ENCODE assay signal across 22 cellular contexts in the genomic region with DNA sequence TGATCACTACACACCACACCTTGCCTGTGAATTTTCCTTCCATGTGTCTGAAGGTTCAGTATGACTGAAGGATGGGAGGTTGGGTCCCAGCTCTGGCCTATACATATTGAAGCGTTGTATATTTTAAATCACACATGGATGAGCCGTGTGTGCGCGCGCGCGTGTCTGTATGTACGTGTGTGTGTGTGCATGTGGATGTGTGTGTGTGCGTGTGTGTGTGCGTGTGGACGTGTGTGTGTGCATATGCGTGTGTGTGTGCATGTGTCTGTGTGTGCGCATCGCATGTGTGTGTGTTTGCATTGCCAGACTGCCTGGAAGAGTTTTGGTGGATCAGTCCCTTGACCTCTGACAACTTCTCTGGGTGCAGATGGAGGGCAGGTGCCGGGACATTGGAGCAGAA.
"Had no signal": no experiment of that assay in that cellular context is flagged by ENCODE, and none has a peak within 500 bp of the region (broad histone marks: within the 10 kb centered on the region; RNA-seq: fewer than 3 reads in every experiment).

No MANE protein-coding gene starts in this region.

- H3K4me1 Mint-ChIP-seq: activated T-helper 17 cell treated with anti-CD3 and anti-CD28 coated beads, Interleukin-2, amount 50 U/mL, for 72 hours had no signal

- H3K27ac Mint-ChIP-seq: activated CD4-positive, alpha-beta memory T cell treated with anti-CD3 and anti-CD28 coated beads for 36 hours; activated T-helper 17 cell treated with anti-CD3 and anti-CD28 coated beads, Interleukin-2, amount 50 U/mL, for 72 hours; T-helper 17 cell had no signal

- H3K27me3 Mint-ChIP-seq: activated CD4-positive, alpha-beta memory T cell treated with anti-CD3 and anti-CD28 coated beads for 36 hours; activated T-cell treated with anti-CD3 and anti-CD28 coated beads, Interleukin-2, amount 50 U/mL, for 24 hours; activated T-helper 17 cell treated with anti-CD3 and anti-CD28 coated beads, Interleukin-2, amount 50 U/mL, for 72 hours had no signal

- H3K36me3 Mint-ChIP-seq: activated CD4-positive, alpha-beta memory T cell treated with anti-CD3 and anti-CD28 coated beads for 36 hours had no signal

- FAIRE-seq: astrocyte, frontal cortex, islet of Langerhans had no signal

- ATAC-seq: activated T-helper 17 cell treated with anti-CD3 and anti-CD28 coated beads, Interleukin-2, amount 50 U/mL, for 72 hours; left ventricle myocardium superior; right cardiac atrium; T-helper 17 cell had no signal

- H3K9me3 Mint-ChIP-seq: activated CD4-positive, alpha-beta memory T cell treated with anti-CD3 and anti-CD28 coated beads for 36 hours; activated CD4-positive, alpha-beta T cell treated with anti-CD3 and anti-CD28 coated beads, Interleukin-2, amount 10 ng/mL, durations not matched to agents 24 days and 14 days; activated T-cell treated with anti-CD3 and anti-CD28 coated beads, Interleukin-2, amount 50 U/mL, for 24 hours; activated T-helper 17 cell treated with anti-CD3 and anti-CD28 coated beads, Interleukin-2, amount 50 U/mL, for 72 hours had no signal

- DNase-seq: activated CD4-positive, alpha-beta memory T cell treated with anti-CD3 and anti-CD28 coated beads for 36 hours; activated CD4-positive, alpha-beta T cell treated with anti-CD3 and anti-CD28 coated beads, Interleukin-2, amount 10 ng/mL, durations not matched to agents 24 days and 14 days; activated CD4-positive, CD25-positive, alpha-beta regulatory T cell treated with anti-CD3 and anti-CD28 coated beads, Interleukin-2, amount 50 U/mL, for 72 hours; activated CD8-positive, alpha-beta memory T cell treated with anti-CD3 and anti-CD28 coated beads, Interleukin-2, amount 50 U/mL, for 48 hours; activated gamma-delta T cell treated with Interleukin-2 at 50 U/mL for 16 hours; activated naive CD4-positive, alpha-beta T cell treated with anti-CD3 and anti-CD28 coated beads, Interleukin-2, amount 50 U/mL, for 16 hours; activated T-cell treated with anti-CD3 and anti-CD28 coated beads, Interleukin-2, amount 50 U/mL, for 24 hours; amniotic stem cell; colonic mucosa; effector CD8-positive, alpha-beta T cell; left ventricle myocardium superior; mammary epithelial cell; occipital lobe; right cardiac atrium; spleen; stimulated activated naive CD4-positive, alpha-beta T cell treated with Interleukin-2 at 50 U/mL for 16 hours; T-helper 17 cell; T1000 had no signal

- H3K4me3 Mint-ChIP-seq: activated CD4-positive, alpha-beta memory T cell treated with anti-CD3 and anti-CD28 coated beads for 36 hours; activated CD4-positive, alpha-beta T cell treated with anti-CD3 and anti-CD28 coated beads, Interleukin-2, amount 10 ng/mL, durations not matched to agents 24 days and 14 days; activated T-cell treated with anti-CD3 and anti-CD28 coated beads, Interleukin-2, amount 50 U/mL, for 24 hours; activated T-helper 17 cell treated with anti-CD3 and anti-CD28 coated beads, Interleukin-2, amount 50 U/mL, for 72 hours; T-helper 17 cell had no signal
